ENCODE assay signal across 19 cellular contexts in genomic region chr20:46159101-46159897, GRCh38. TPM values are rescaled to one million over a fixed set of nuclear protein-coding genes. Genes with fewer than 3 reads are reported as not detected.
DNase-seq lines count a peak whose midpoint lies in the region; ATAC-seq and TF ChIP-seq lines count a peak whose summit lies in the region.
"Had no signal": no experiment of that assay in that cellular context is flagged by ENCODE, and none has a peak within 500 bp of the region (broad histone marks: within the 10 kb centered on the region; RNA-seq: fewer than 3 reads in every experiment).

No MANE protein-coding gene starts in this region.

- H2AFZ ChIP-seq in OCI-LY7 (ENCODE audit: low read length): no peak overlapping the region
- H2AFZ ChIP-seq: GM23338 had no signal

- H3K9me3 Mint-ChIP-seq in glutamatergic neuron (ENCODE audit: unreplicated experiment): peaks cover 8% of the 10 kb centered on the region
- H3K9me3 Mint-ChIP-seq in stimulated activated memory B cell treated with anti-CD40 and anti-IgM and Interleukin-4, amounts not matched to agents 10 μg/mL and 1 μg/mL and 100 μg/mL, for 72 hours: no peaks in the 10 kb centered on the region
- H3K9me3 Mint-ChIP-seq in activated T-helper 2 cell treated with anti-CD3 and anti-CD28 coated beads, Interferon-gamma antibody, Interleukin-2, Interleukin-4, amounts not matched to agents 10 μg/mL and 5 μg/mL and 100 μg/mL, durations not matched to agents 14 hours and 24 hours and 36 hours: no peaks in the 10 kb centered on the region
- H3K9me3 Mint-ChIP-seq: CD14-positive monocyte; CD8-positive, alpha-beta T cell; GM23338; IgD-negative memory B cell had no signal

- TF ChIP-seq CTCF in OCI-LY7 (conservative IDR thresholded peaks at IDR 0.05; ENCODE audit: low read length) (no peak), glutamatergic neuron (IDR thresholded peaks at IDR 0.05; ENCODE audit: partially characterized antibody, unreplicated experiment) (no peak)

- ATAC-seq in stimulated activated memory B cell treated with anti-CD40 and anti-IgM and Interleukin-4, amounts not matched to agents 10 μg/mL and 1 μg/mL and 100 μg/mL, for 72 hours: peak; percentile 55
- no peak for ATAC-seq in GM21447 (IDR thresholded peaks at IDR 0.05; ENCODE audit: unreplicated experiment)
- ATAC-seq in GM18519 (IDR thresholded peaks at IDR 0.05; ENCODE audit: low FRiP score, unreplicated experiment): no peak
- no peak for ATAC-seq in GM21367 (IDR thresholded peaks at IDR 0.05; ENCODE audit: unreplicated experiment)
- ATAC-seq: A549; CD8-positive, alpha-beta T cell; GM23338 had no signal

- POLR2A ChIA-PET in OCI-LY7 (lab: Charles Lee): no interaction called here

- H3K4me2 ChIP-seq in OCI-LY7 (ENCODE audit: low read length): no peak overlapping the region
- H3K4me2 ChIP-seq: A549, GM23338 had no signal

- no peaks in the 10 kb centered on the region for H3K9me3 ChIP-seq in OCI-LY7 (ENCODE audit: low read length)
- H3K9me3 ChIP-seq: A549 had no signal

- BruUV-seq in OCI-LY7 (replicated peaks; lab: Mats Ljungman, UMichigan): no TSS peak

- H3K27ac Mint-ChIP-seq in glutamatergic neuron (ENCODE audit: unreplicated experiment): no peak overlapping the region
- no peak overlapping the region for H3K27ac Mint-ChIP-seq in stimulated activated memory B cell treated with anti-CD40 and anti-IgM and Interleukin-4, amounts not matched to agents 10 μg/mL and 1 μg/mL and 100 μg/mL, for 72 hours
- no peak overlapping the region for H3K27ac Mint-ChIP-seq in activated T-helper 2 cell treated with anti-CD3 and anti-CD28 coated beads, Interferon-gamma antibody, Interleukin-2, Interleukin-4, amounts not matched to agents 10 μg/mL and 5 μg/mL and 100 μg/mL, durations not matched to agents 14 hours and 24 hours and 36 hours
- H3K27ac Mint-ChIP-seq: CD14-positive monocyte; CD8-positive, alpha-beta T cell; GM23338; IgD-negative memory B cell had no signal

- intact Hi-C loops in OCI-LY7 (cut with micrococcal nuclease; ENCODE audit: unreplicated experiment): no loop called here
- intact Hi-C loops in activated T-helper 2 cell treated with anti-CD3 and anti-CD28 coated beads, Interferon-gamma antibody, Interleukin-2, Interleukin-4, amounts not matched to agents 10 μg/mL and 5 μg/mL and 100 μg/mL, durations not matched to agents 14 hours and 24 hours and 36 hours (cut with micrococcal nuclease): no loop called here

- peak overlapping the region; percentile 59 for H3K4me3 Mint-ChIP-seq in glutamatergic neuron (ENCODE audit: unreplicated experiment)
- no peak overlapping the region for H3K4me3 Mint-ChIP-seq in stimulated activated memory B cell treated with anti-CD40 and anti-IgM and Interleukin-4, amounts not matched to agents 10 μg/mL and 1 μg/mL and 100 μg/mL, for 72 hours
- H3K4me3 Mint-ChIP-seq in activated T-helper 2 cell treated with anti-CD3 and anti-CD28 coated beads, Interferon-gamma antibody, Interleukin-2, Interleukin-4, amounts not matched to agents 10 μg/mL and 5 μg/mL and 100 μg/mL, durations not matched to agents 14 hours and 24 hours and 36 hours (ENCODE audit: low read depth): no peak overlapping the region
- H3K4me3 Mint-ChIP-seq: CD14-positive monocyte; CD8-positive, alpha-beta T cell; GM23338; IgD-negative memory B cell had no signal

- no peaks in the 10 kb centered on the region for H3K79me2 ChIP-seq in OCI-LY7 (ENCODE audit: insufficient read depth, low read depth, low read length)

- peaks cover 41% of the 10 kb centered on the region for H3K4me1 Mint-ChIP-seq in glutamatergic neuron (ENCODE audit: low read depth, unreplicated experiment)
- no peaks in the 10 kb centered on the region for H3K4me1 Mint-ChIP-seq in stimulated activated memory B cell treated with anti-CD40 and anti-IgM and Interleukin-4, amounts not matched to agents 10 μg/mL and 1 μg/mL and 100 μg/mL, for 72 hours
- H3K4me1 Mint-ChIP-seq in activated T-helper 2 cell treated with anti-CD3 and anti-CD28 coated beads, Interferon-gamma antibody, Interleukin-2, Interleukin-4, amounts not matched to agents 10 μg/mL and 5 μg/mL and 100 μg/mL, durations not matched to agents 14 hours and 24 hours and 36 hours (ENCODE audit: low read depth): no peaks in the 10 kb centered on the region
- H3K4me1 Mint-ChIP-seq: CD14-positive monocyte, GM23338, IgD-negative memory B cell had no signal

- peak; percentile 10 for DNase-seq in MV-4-11 (lab: John Stamatoyannopoulos, UW)
- peak; percentile 4 for DNase-seq in OCI-LY7 (ENCODE audit: low spot score)
- DNase-seq in glutamatergic neuron: no peak
- no peak for DNase-seq in activated T-helper 2 cell treated with anti-CD3 and anti-CD28 coated beads, Interferon-gamma antibody, Interleukin-2, Interleukin-4, amounts not matched to agents 10 μg/mL and 5 μg/mL and 100 μg/mL, durations not matched to agents 14 hours and 24 hours and 36 hours (ENCODE audit: low spot score)
- DNase-seq: CD8-positive, alpha-beta T cell; COR-L47; DMS153; DMS79 treated with DMSO at 0.1 percent for 48 hours; EL; H7 had no signal

- H3K36me3 ChIP-seq in OCI-LY7 (ENCODE audit: insufficient read depth, low read length): no peaks in the 10 kb centered on the region

- H3K4me3 ChIP-seq in OCI-LY7 (ENCODE audit: low read depth, low read length, poor library complexity, severe bottlenecking): no peak overlapping the region
- H3K4me3 ChIP-seq: A549, GM23338 had no signal

- no peaks in the 10 kb centered on the region for H3K36me3 Mint-ChIP-seq in glutamatergic neuron (ENCODE audit: unreplicated experiment)
- no peaks in the 10 kb centered on the region for H3K36me3 Mint-ChIP-seq in stimulated activated memory B cell treated with anti-CD40 and anti-IgM and Interleukin-4, amounts not matched to agents 10 μg/mL and 1 μg/mL and 100 μg/mL, for 72 hours
- H3K36me3 Mint-ChIP-seq in activated T-helper 2 cell treated with anti-CD3 and anti-CD28 coated beads, Interferon-gamma antibody, Interleukin-2, Interleukin-4, amounts not matched to agents 10 μg/mL and 5 μg/mL and 100 μg/mL, durations not matched to agents 14 hours and 24 hours and 36 hours (ENCODE audit: low read depth): no peaks in the 10 kb centered on the region
- H3K36me3 Mint-ChIP-seq: CD14-positive monocyte; CD8-positive, alpha-beta T cell; IgD-negative memory B cell had no signal

- H3K27ac ChIP-seq in OCI-LY7 (ENCODE audit: low read depth, low read length, poor library complexity, severe bottlenecking): no peak overlapping the region
- H3K27ac ChIP-seq: A549 had no signal

- CTCF ChIA-PET in OCI-LY7 (lab: Charles Lee; ENCODE audit: unreplicated experiment): no interaction called here

- H3K9me2 ChIP-seq in OCI-LY7 (ENCODE audit: insufficient read depth, low read length): no peaks in the 10 kb centered on the region

- no peaks in the 10 kb centered on the region for H3K4me1 ChIP-seq in OCI-LY7 (ENCODE audit: insufficient read depth, low read length, poor library complexity, severe bottlenecking)
- H3K4me1 ChIP-seq: A549 had no signal

- no peaks in the 10 kb centered on the region for H4K20me1 ChIP-seq in OCI-LY7 (ENCODE audit: insufficient read depth, low read length)

- peaks cover 21% of the 10 kb centered on the region for H3K27me3 Mint-ChIP-seq in glutamatergic neuron (ENCODE audit: unreplicated experiment)
- peaks cover 69% of the 10 kb centered on the region for H3K27me3 Mint-ChIP-seq in stimulated activated memory B cell treated with anti-CD40 and anti-IgM and Interleukin-4, amounts not matched to agents 10 μg/mL and 1 μg/mL and 100 μg/mL, for 72 hours
- peaks cover 5% of the 10 kb centered on the region for H3K27me3 Mint-ChIP-seq in activated T-helper 2 cell treated with anti-CD3 and anti-CD28 coated beads, Interferon-gamma antibody, Interleukin-2, Interleukin-4, amounts not matched to agents 10 μg/mL and 5 μg/mL and 100 μg/mL, durations not matched to agents 14 hours and 24 hours and 36 hours (ENCODE audit: low read depth)

RNA-seq across cellular contexts. Expression of gene CD40, which starts 41.2 kb away (rescaled TPM):
- 23.0 and 34.7 TPM in 2 replicates for total RNA-seq in OCI-LY7 (2014; rRNA removed; shearing (Covaris generic))
- total RNA-seq in OCI-LY7 (2022): 64.2 and 71.6 TPM in 2 replicates
- total RNA-seq in glutamatergic neuron (ENCODE audit: unreplicated experiment): 1.2 TPM
- 0.25 and 0.91 TPM in 2 replicates for total RNA-seq in activated T-helper 2 cell treated with anti-CD3 and anti-CD28 coated beads, Interferon-gamma antibody, Interleukin-2, Interleukin-4, amounts not matched to agents 10 μg/mL and 5 μg/mL and 100 μg/mL, durations not matched to agents 14 hours and 24 hours and 36 hours
- total RNA-seq: HT-29 had no signal

Comparison
In these comparisons a context has a peak if more than half of its experiments do, and no peak if none do; other contexts are left out.
1. DNase-seq: peak in MV-4-11 (single experiment) and OCI-LY7 (single experiment); none in glutamatergic neuron (single experiment) and activated T-helper 2 cell treated with anti-CD3 and anti-CD28 coated beads, Interferon-gamma antibody, Interleukin-2, Interleukin-4, amounts not matched to agents 10 μg/mL and 5 μg/mL and 100 μg/mL, durations not matched to agents 14 hours and 24 hours and 36 hours (single experiment).
2. RNA of gene CD40, which starts 41.2 kb away (total RNA-seq): 23.0 to 71.6 TPM in OCI-LY7; 1.2 TPM in glutamatergic neuron (single experiment) and 0.25 to 0.91 TPM in activated T-helper 2 cell treated with anti-CD3 and anti-CD28 coated beads, Interferon-gamma antibody, Interleukin-2, Interleukin-4, amounts not matched to agents 10 μg/mL and 5 μg/mL and 100 μg/mL, durations not matched to agents 14 hours and 24 hours and 36 hours; every median in the first group is over 10 times any median in the second.